In the genomic region with DNA sequence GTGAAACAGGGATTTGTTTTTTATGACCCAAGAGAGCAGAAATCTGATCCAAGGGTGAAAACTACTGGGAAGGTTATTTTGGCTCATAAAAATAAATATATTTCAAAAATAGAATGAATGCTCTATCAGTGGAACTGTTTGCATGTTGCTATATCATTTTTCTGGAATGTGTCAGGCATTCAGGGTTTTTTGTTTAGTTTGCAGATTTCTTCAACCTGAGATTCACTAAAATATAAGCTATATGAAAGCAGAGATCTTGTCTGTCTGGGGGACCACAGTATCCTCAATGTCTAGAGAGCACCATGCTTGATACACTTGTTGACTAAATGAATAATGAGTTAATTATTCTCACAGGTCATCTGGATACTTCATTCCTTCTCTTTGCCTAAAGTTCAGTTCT, we compare ENCODE assay signal across 37 cellular contexts.
"Had no signal": no experiment of that assay in that cellular context is flagged by ENCODE, and none has a peak within 500 bp of the region (broad histone marks: within the 10 kb centered on the region; RNA-seq: fewer than 3 reads in every experiment).

No MANE protein-coding gene starts in this region.

- H3K9me3 Mint-ChIP-seq: activated CD4-positive, alpha-beta memory T cell treated with anti-CD3 and anti-CD28 coated beads, Interleukin-2, amount 10 ng/mL, durations not matched to agents 7 days and 5 days had no signal

- H3K27ac ChIP-seq: ascending aorta, cardiac muscle cell, VCaP had no signal

- H3K36me3 ChIP-seq: cardiac muscle cell had no signal

- H3K4me1 ChIP-seq: ascending aorta had no signal

- H3K27me3 Mint-ChIP-seq: activated CD4-positive, alpha-beta memory T cell treated with anti-CD3 and anti-CD28 coated beads, Interleukin-2, amount 10 ng/mL, durations not matched to agents 7 days and 5 days; activated CD4-positive, alpha-beta T cell treated with anti-CD3 and anti-CD28 coated beads for 36 hours; activated CD4-positive, alpha-beta T cell treated with anti-CD3 and anti-CD28 coated beads, Interleukin-2, amount 10 ng/mL, durations not matched to agents 7 days and 5 days; activated CD8-positive, alpha-beta memory T cell treated with anti-CD3 and anti-CD28 coated beads, Interleukin-2, amount 10 ng/mL, durations not matched to agents 7 days and 5 days; activated naive CD4-positive, alpha-beta T cell treated with anti-CD3 and anti-CD28 coated beads, Interleukin-2, amount 10 ng/mL, durations not matched to agents 7 days and 5 days; activated naive CD4-positive, alpha-beta T cell treated with anti-CD3 and anti-CD28 coated beads, Interleukin-2, amount 50 U/mL, for 24 hours; activated naive CD8-positive, alpha-beta T cell; activated naive CD8-positive, alpha-beta T cell treated with anti-CD3 and anti-CD28 coated beads, Interleukin-2, amount 10 ng/mL, durations not matched to agents 7 days and 5 days; activated naive CD8-positive, alpha-beta T cell treated with anti-CD3 and anti-CD28 coated beads, Interleukin-2, amount 50 U/mL, for 24 hours; activated T-cell treated with anti-CD3 and anti-CD28 coated beads, Interleukin-2, amount 50 U/mL, for 24 hours; brain; central memory CD8-positive, alpha-beta T cell had no signal

- H3K4me3 Mint-ChIP-seq: activated CD4-positive, alpha-beta memory T cell treated with anti-CD3 and anti-CD28 coated beads, Interleukin-2, amount 10 ng/mL, durations not matched to agents 7 days and 5 days; activated CD4-positive, alpha-beta T cell treated with anti-CD3 and anti-CD28 coated beads for 36 hours; activated CD4-positive, alpha-beta T cell treated with anti-CD3 and anti-CD28 coated beads, Interleukin-2, amount 10 ng/mL, durations not matched to agents 7 days and 5 days; activated CD8-positive, alpha-beta memory T cell treated with anti-CD3 and anti-CD28 coated beads, Interleukin-2, amount 10 ng/mL, durations not matched to agents 7 days and 5 days; activated CD8-positive, alpha-beta T cell treated with anti-CD3 and anti-CD28 coated beads, Interleukin-2, amount 10 ng/mL, durations not matched to agents 7 days and 5 days; activated naive CD4-positive, alpha-beta T cell treated with anti-CD3 and anti-CD28 coated beads, Interleukin-2, amount 10 ng/mL, durations not matched to agents 7 days and 5 days; activated naive CD4-positive, alpha-beta T cell treated with anti-CD3 and anti-CD28 coated beads, Interleukin-2, amount 50 U/mL, for 24 hours; activated naive CD8-positive, alpha-beta T cell; activated naive CD8-positive, alpha-beta T cell treated with anti-CD3 and anti-CD28 coated beads, Interleukin-2, amount 10 ng/mL, durations not matched to agents 7 days and 5 days; activated naive CD8-positive, alpha-beta T cell treated with anti-CD3 and anti-CD28 coated beads, Interleukin-2, amount 50 U/mL, for 24 hours; activated T-cell treated with anti-CD3 and anti-CD28 coated beads, Interleukin-2, amount 50 U/mL, for 24 hours; brain; central memory CD8-positive, alpha-beta T cell; T-helper 1 cell treated with Interleukin-12 subunit alpha and Interleukin-12 subunit beta and Interleukin-4 antibody, amounts not matched to agents 30 μg/mL and 1 μg/mL, for 36 hours; T-helper 2 cell treated with Interferon-gamma antibody and Interleukin-4, amounts not matched to agents 5 μg/mL and 100 μg/mL, for 36 hours had no signal

- H3K36me3 Mint-ChIP-seq: activated naive CD4-positive, alpha-beta T cell treated with anti-CD3 and anti-CD28 coated beads, Interleukin-2, amount 10 ng/mL, durations not matched to agents 7 days and 5 days had no signal

- H3K4me1 Mint-ChIP-seq: activated CD4-positive, alpha-beta memory T cell treated with anti-CD3 and anti-CD28 coated beads, Interleukin-2, amount 10 ng/mL, durations not matched to agents 7 days and 5 days; activated CD4-positive, alpha-beta T cell treated with anti-CD3 and anti-CD28 coated beads, Interleukin-2, amount 10 ng/mL, durations not matched to agents 7 days and 5 days; activated CD8-positive, alpha-beta memory T cell treated with anti-CD3 and anti-CD28 coated beads, Interleukin-2, amount 10 ng/mL, durations not matched to agents 7 days and 5 days; activated naive CD4-positive, alpha-beta T cell treated with anti-CD3 and anti-CD28 coated beads, Interleukin-2, amount 10 ng/mL, durations not matched to agents 7 days and 5 days; activated naive CD4-positive, alpha-beta T cell treated with anti-CD3 and anti-CD28 coated beads, Interleukin-2, amount 50 U/mL, for 24 hours; activated naive CD8-positive, alpha-beta T cell treated with anti-CD3 and anti-CD28 coated beads, Interleukin-2, amount 10 ng/mL, durations not matched to agents 7 days and 5 days; activated naive CD8-positive, alpha-beta T cell treated with anti-CD3 and anti-CD28 coated beads, Interleukin-2, amount 50 U/mL, for 24 hours; brain had no signal

- H3K4me3 ChIP-seq: ascending aorta, cardiac muscle cell had no signal

- ATAC-seq: activated CD4-positive, alpha-beta T cell treated with anti-CD3 and anti-CD28 coated beads for 36 hours; activated CD4-positive, CD25-positive, alpha-beta regulatory T cell treated with anti-CD3 and anti-CD28 coated beads, Interleukin-2, amount 50 U/mL, for 24 hours; activated CD8-positive, alpha-beta memory T cell treated with anti-CD3 and anti-CD28 coated beads, Interleukin-2, amount 10 ng/mL, durations not matched to agents 7 days and 5 days; activated CD8-positive, alpha-beta T cell treated with anti-CD3 and anti-CD28 coated beads, Interleukin-2, amount 10 ng/mL, durations not matched to agents 7 days and 5 days; activated naive CD8-positive, alpha-beta T cell treated with anti-CD3 and anti-CD28 coated beads, Interleukin-2, amount 50 U/mL, for 24 hours had no signal

- DNase-seq: activated CD4-positive, alpha-beta memory T cell treated with anti-CD3 and anti-CD28 coated beads, Interleukin-2, amount 10 ng/mL, durations not matched to agents 7 days and 5 days; activated CD4-positive, alpha-beta T cell treated with anti-CD3 and anti-CD28 coated beads for 1 hour; activated CD4-positive, alpha-beta T cell treated with anti-CD3 and anti-CD28 coated beads for 36 hours; activated CD4-positive, alpha-beta T cell treated with anti-CD3 and anti-CD28 coated beads for 48 hours; activated CD4-positive, alpha-beta T cell treated with anti-CD3 and anti-CD28 coated beads, Interleukin-2, amount 10 ng/mL, durations not matched to agents 7 days and 5 days; activated CD4-positive, alpha-beta T cell treated with anti-CD3 and anti-CD28 coated beads, Interleukin-2, amount 50 U/mL, for 48 hours; activated CD4-positive, CD25-positive, alpha-beta regulatory T cell; activated CD8-positive, alpha-beta memory T cell treated with anti-CD3 and anti-CD28 coated beads for 24 hours; activated CD8-positive, alpha-beta memory T cell treated with anti-CD3 and anti-CD28 coated beads, Interleukin-2, amount 10 ng/mL, durations not matched to agents 7 days and 5 days; activated CD8-positive, alpha-beta memory T cell treated with anti-CD3 and anti-CD28 coated beads, Interleukin-2, amount 50 U/mL, for 48 hours; activated CD8-positive, alpha-beta T cell treated with anti-CD3 and anti-CD28 coated beads, Interleukin-2, amount 10 ng/mL, durations not matched to agents 7 days and 5 days; activated effector memory CD4-positive, alpha-beta T cell treated with Interleukin-2 at 50 U/mL for 16 hours; activated gamma-delta T cell; activated naive CD4-positive, alpha-beta T cell treated with anti-CD3 and anti-CD28 coated beads, Interleukin-2, amount 10 ng/mL, durations not matched to agents 7 days and 5 days; activated naive CD4-positive, alpha-beta T cell treated with Interleukin-2 at 50 U/mL for 16 hours; activated naive CD8-positive, alpha-beta T cell treated with anti-CD3 and anti-CD28 coated beads, Interleukin-2, amount 10 ng/mL, durations not matched to agents 7 days and 5 days; activated naive CD8-positive, alpha-beta T cell treated with anti-CD3 and anti-CD28 coated beads, Interleukin-2, amount 50 U/mL, for 24 hours; activated T-cell treated with anti-CD3 and anti-CD28 coated beads, Interleukin-2, amount 50 U/mL, for 24 hours; activated T-cell treated with anti-CD3 and anti-CD28 coated beads, Interleukin-2, amount 50 U/mL, for 48 hours; amygdala; anterior cingulate cortex; caudate nucleus; SW 1271; T-helper 1 cell; T-helper 2 cell; T-helper 9 cell had no signal

- H3K27me3 ChIP-seq: ascending aorta, cardiac muscle cell had no signal

- H3K27ac Mint-ChIP-seq: activated CD4-positive, alpha-beta memory T cell treated with anti-CD3 and anti-CD28 coated beads, Interleukin-2, amount 10 ng/mL, durations not matched to agents 7 days and 5 days; activated CD4-positive, alpha-beta T cell treated with anti-CD3 and anti-CD28 coated beads for 36 hours; activated CD4-positive, alpha-beta T cell treated with anti-CD3 and anti-CD28 coated beads, Interleukin-2, amount 10 ng/mL, durations not matched to agents 7 days and 5 days; activated CD8-positive, alpha-beta memory T cell treated with anti-CD3 and anti-CD28 coated beads, Interleukin-2, amount 10 ng/mL, durations not matched to agents 7 days and 5 days; activated CD8-positive, alpha-beta T cell treated with anti-CD3 and anti-CD28 coated beads, Interleukin-2, amount 10 ng/mL, durations not matched to agents 7 days and 5 days; activated naive CD4-positive, alpha-beta T cell treated with anti-CD3 and anti-CD28 coated beads, Interleukin-2, amount 10 ng/mL, durations not matched to agents 7 days and 5 days; activated naive CD4-positive, alpha-beta T cell treated with anti-CD3 and anti-CD28 coated beads, Interleukin-2, amount 50 U/mL, for 24 hours; activated naive CD8-positive, alpha-beta T cell; activated naive CD8-positive, alpha-beta T cell treated with anti-CD3 and anti-CD28 coated beads, Interleukin-2, amount 10 ng/mL, durations not matched to agents 7 days and 5 days; activated naive CD8-positive, alpha-beta T cell treated with anti-CD3 and anti-CD28 coated beads, Interleukin-2, amount 50 U/mL, for 24 hours; activated T-cell treated with anti-CD3 and anti-CD28 coated beads, Interleukin-2, amount 50 U/mL, for 24 hours; activated T-helper 2 cell treated with anti-CD3 and anti-CD28 coated beads, Interferon-gamma antibody, Interleukin-2, Interleukin-4, amounts not matched to agents 10 μg/mL and 5 μg/mL and 100 μg/mL, durations not matched to agents 14 hours and 24 hours and 36 hours; brain; T-helper 1 cell treated with Interleukin-12 subunit alpha and Interleukin-12 subunit beta and Interleukin-4 antibody, amounts not matched to agents 30 μg/mL and 1 μg/mL, for 36 hours; T-helper 2 cell treated with Interferon-gamma antibody and Interleukin-4, amounts not matched to agents 5 μg/mL and 100 μg/mL, for 36 hours had no signal
